ENCODE assay signal across 1 cellular context in the genomic region with DNA sequence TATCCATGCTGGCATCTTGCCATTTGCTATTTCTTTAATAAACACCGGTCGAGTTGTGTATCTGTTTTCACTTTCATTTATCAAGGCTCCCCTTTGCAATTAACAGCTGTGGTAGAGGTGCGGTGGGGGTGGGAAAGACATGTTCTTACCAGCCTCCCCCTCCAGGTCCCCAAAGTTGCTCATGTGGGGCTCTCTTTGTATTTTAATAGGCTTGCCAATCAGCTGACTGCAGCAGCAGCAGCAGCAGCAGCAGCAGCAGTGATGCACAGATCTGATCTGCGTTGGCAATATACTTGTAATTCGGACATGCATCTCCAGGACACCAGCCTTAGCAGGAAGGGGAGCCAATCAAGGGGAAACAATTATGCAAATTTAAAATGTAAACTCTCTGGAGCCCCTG.
TF ChIP-seq lines count a peak whose summit lies in the region.

No MANE protein-coding gene starts in this region.

TF ChIP-seq in GM12878, 131 proteins besides CTCF, POLR2A, EP300 and RAD21 (continued from another document):
- TF ChIP-seq POU2F2 (IDR thresholded peaks at IDR 0.05; ENCODE audit: borderline replicate concordance, low read depth, low read length) (0 out of 3 replicates have a peak, but pooled peaks have one; percentile 41), HCFC1 (IDR thresholded peaks at IDR 0.05; ENCODE audit: low read length) (peak; percentile 12; the same call in 1 of the 2 replicates), MTA2 (IDR thresholded peaks at IDR 0.05; ENCODE audit: low read depth) (peak; percentile 57; the same call in 1 of the 2 replicates), RAD51 (IDR thresholded peaks at IDR 0.05) (peak; percentile 70; the same call in 1 of the 2 replicates), RUNX3 (IDR thresholded peaks at IDR 0.05; ENCODE audit: low read length) (peak; percentile 21; the same call in 1 of the 2 replicates), GABPA (IDR thresholded peaks at IDR 0.05; ENCODE audit: low read depth) (no peak), SMC3 (IDR thresholded peaks at IDR 0.05; ENCODE audit: borderline replicate concordance, low read length) (no peak), MYB (IDR thresholded peaks at IDR 0.05; ENCODE audit: borderline replicate concordance, low read depth, low read length) (no peak), BCL11A (IDR thresholded peaks at IDR 0.05; ENCODE audit: low read depth, low read length) (peak; percentile 17; the same call in 1 of the 2 replicates), JUNB (IDR thresholded peaks at IDR 0.05) (no peak)
